8 cellular contexts compared by ENCODE assay signal in the genomic region with DNA sequence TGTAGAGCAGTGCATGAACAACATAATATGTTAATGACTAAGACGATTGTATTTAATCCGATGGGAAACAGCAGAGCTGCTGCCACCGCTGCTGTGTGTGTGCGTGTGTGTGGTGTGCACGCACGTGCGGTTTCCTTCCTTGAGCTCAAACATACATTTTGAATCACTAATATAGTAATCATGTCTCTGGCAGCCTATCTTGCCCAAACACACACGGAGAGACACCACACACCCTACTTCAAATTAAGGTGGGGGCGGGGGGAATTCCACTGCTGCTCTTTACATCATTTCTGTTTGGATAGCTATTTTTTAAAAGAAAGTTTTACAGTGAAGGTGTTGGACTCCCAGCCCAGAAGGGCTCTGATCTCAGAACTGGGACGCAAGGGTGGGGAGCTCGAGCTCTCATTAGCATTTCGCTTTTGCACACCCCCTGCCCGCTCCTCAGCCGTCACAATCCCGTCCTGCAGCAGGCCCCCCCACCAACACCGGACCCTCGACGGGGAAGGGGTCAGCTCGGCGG. TPM values are rescaled to one million over a fixed set of nuclear protein-coding genes. Genes with fewer than 3 reads are reported as not detected.
DNase-seq lines count a peak whose midpoint lies in the region; ATAC-seq, FAIRE-seq and TF ChIP-seq lines count a peak whose summit lies in the region.

No MANE protein-coding gene starts in this region.

- H3K4me1 ChIP-seq in CD8-positive, alpha-beta memory T cell (ENCODE audit: insufficient read depth, low read length) = peaks cover 4% of the 10 kb centered on the region
- H3K4me1 ChIP-seq in colonic mucosa (peaks cover 11% of the 10 kb centered on the region), small intestine (ENCODE audit: control insufficient read depth in 2 of 2, insufficient read depth in 1 of 2, low read depth in 1 of 2, low read length in 1 of 2) (peaks cover 5% of the 10 kb centered on the region in 2 donors)

- no peak overlapping the region for H3K9ac ChIP-seq in colonic mucosa (ENCODE audit: low read depth in 2 of 2, low read length in 2 of 2)

- no peaks in the 10 kb centered on the region for H3K36me3 Mint-ChIP-seq in CD8-positive, alpha-beta memory T cell

- no peak overlapping the region for H3K27ac ChIP-seq in CD8-positive, alpha-beta memory T cell (ENCODE audit: low read depth, low read length)
- H3K27ac ChIP-seq in colonic mucosa (no peak overlapping the region), small intestine (ENCODE audit: low read depth in 1 of 2, low read length in 1 of 2) (no peak overlapping the region)

- POLR2A ChIA-PET in CD8-positive, alpha-beta memory T cell (lab: Charles Lee) = interaction anchor here (0.5 to 1.1 kb wide), 2 partner anchors 61 to 569 kb away, joined by 3 to 4 read pairs; no protein-coding TSS in a partner anchor

- intact Hi-C loops in colonic mucosa (cut with DNase I) = no loop called here

- CTCF ChIA-PET in CD8-positive, alpha-beta memory T cell (lab: Charles Lee) = no interaction called here

- TF ChIP-seq CTCF in colonic mucosa (IDR thresholded peaks at IDR 0.05) = no peak

- no peaks in the 10 kb centered on the region for H3K9me3 Mint-ChIP-seq in CD8-positive, alpha-beta memory T cell

- peak overlapping the region in 4 of 8 donors; percentile 11 to 69 (median 28) for H3K27ac Mint-ChIP-seq in CD8-positive, alpha-beta memory T cell

- peaks cover 32 to 68% of the 10 kb centered on the region in 2 donors for H3K27me3 Mint-ChIP-seq in CD8-positive, alpha-beta memory T cell

- peak in 2 of 5 donors; percentile 30 to 79 for DNase-seq in CD8-positive, alpha-beta memory T cell
- peak; percentile 44 for DNase-seq in activated CD4-positive, CD25-positive, alpha-beta regulatory T cell treated with anti-CD3 and anti-CD28 coated beads, Interleukin-2, amount 50 U/mL, for 72 hours
- DNase-seq in colonic mucosa (no peak), small intestine (no peak), SIG-M5 treated with dmso at 0.1 percent for 504 hours (lab: John Stamatoyannopoulos, UW; ENCODE audit: unreplicated experiment) (no peak), NCI-H510A treated with DMSO at 0.1 percent for 48 hours (lab: John Stamatoyannopoulos, UW) (no peak)

- H3K4me3 ChIP-seq in CD8-positive, alpha-beta memory T cell (ENCODE audit: low read length) = no peak overlapping the region
- H3K4me3 ChIP-seq in colonic mucosa (peak overlapping the region; percentile 19), small intestine (ENCODE audit: low read depth in 1 of 2, low read length in 2 of 2) (peak overlapping the region; percentile 8 to 84)

- no peaks in the 10 kb centered on the region for H3K27me3 ChIP-seq in CD8-positive, alpha-beta memory T cell (ENCODE audit: insufficient read depth, low read length, poor library complexity, severe bottlenecking)
- H3K27me3 ChIP-seq in colonic mucosa = peaks cover 17% of the 10 kb centered on the region
- peaks cover 0 to 2% of the 10 kb centered on the region in 2 donors for H3K27me3 ChIP-seq in small intestine (ENCODE audit: control insufficient read depth in 2 of 2, insufficient read depth in 2 of 2, low read length in 2 of 2)

- no peak for FAIRE-seq in small intestine (lab: Jason Lieb, UNC)

- peaks cover 7 to 12% (median 8%) of the 10 kb centered on the region in 3 donors for H3K4me1 Mint-ChIP-seq in CD8-positive, alpha-beta memory T cell

- no peak for ATAC-seq in HG03571 (IDR thresholded peaks at IDR 0.05; ENCODE audit: unreplicated experiment)
- ATAC-seq in HG02938 (IDR thresholded peaks at IDR 0.05; ENCODE audit: unreplicated experiment) = no peak

- WGBS in small intestine, 3 donors = 22 to 33% (median 31%) methylated on average over 20 of the region's 20 CpGs

- no peaks in the 10 kb centered on the region for H3K36me3 ChIP-seq in CD8-positive, alpha-beta memory T cell (ENCODE audit: insufficient read depth, low read length)
- H3K36me3 ChIP-seq in colonic mucosa (no peaks in the 10 kb centered on the region), small intestine (ENCODE audit: control insufficient read depth in 2 of 2, insufficient read depth in 2 of 2, low read length in 2 of 2) (no peaks in the 10 kb centered on the region)

- peak overlapping the region; percentile 23 to 80 (median 60) for H3K4me3 Mint-ChIP-seq in CD8-positive, alpha-beta memory T cell

- H3K9me3 ChIP-seq in CD8-positive, alpha-beta memory T cell (ENCODE audit: low read length) = no peaks in the 10 kb centered on the region
- H3K9me3 ChIP-seq in colonic mucosa (no peaks in the 10 kb centered on the region), small intestine (ENCODE audit: control insufficient read depth, low read depth) (no peaks in the 10 kb centered on the region)

RNA-seq across cellular contexts. Expression of a gene that starts 0.6 kb away (rescaled TPM):
- total RNA-seq in CD8-positive, alpha-beta memory T cell = under 1 TPM; 0.33 to 0.51 TPM
- 0.01 TPM for polyA plus RNA-seq in CD8-positive, alpha-beta memory T cell
- 10 to 100 TPM; 38.3 to 40.6 TPM for total RNA-seq in colonic mucosa
- polyA plus RNA-seq in small intestine = 10 to 100 TPM in 2 of 3 donors, 1 to 10 TPM in 1; 8.5 to 17.4 (median 10.5) TPM

RNA-seq across cellular contexts. Expression of a gene that starts 33.9 kb away (rescaled TPM):
- total RNA-seq in CD8-positive, alpha-beta memory T cell = 1 to 10 TPM; 1.4 to 2.0 TPM
- polyA plus RNA-seq in CD8-positive, alpha-beta memory T cell = 3.0 TPM
- total RNA-seq in colonic mucosa = under 1 TPM in 1 of 2 donors, not detected in 1; 0.20 TPM
- polyA plus RNA-seq in small intestine = under 1 TPM in 2 of 3 donors, not detected in 1; 0.04 to 0.54 TPM

Comparison
In these comparisons a context has a peak if more than half of its experiments do, and no peak if none do; other contexts are left out.
1. RNA of a gene that starts 0.6 kb away (total RNA-seq): 38.3 to 40.6 TPM in colonic mucosa; 0.33 to 0.51 TPM in CD8-positive, alpha-beta memory T cell; every median in the first group is over 10 times any median in the second.